14 cellular contexts compared by ENCODE assay signal in the genomic region with DNA sequence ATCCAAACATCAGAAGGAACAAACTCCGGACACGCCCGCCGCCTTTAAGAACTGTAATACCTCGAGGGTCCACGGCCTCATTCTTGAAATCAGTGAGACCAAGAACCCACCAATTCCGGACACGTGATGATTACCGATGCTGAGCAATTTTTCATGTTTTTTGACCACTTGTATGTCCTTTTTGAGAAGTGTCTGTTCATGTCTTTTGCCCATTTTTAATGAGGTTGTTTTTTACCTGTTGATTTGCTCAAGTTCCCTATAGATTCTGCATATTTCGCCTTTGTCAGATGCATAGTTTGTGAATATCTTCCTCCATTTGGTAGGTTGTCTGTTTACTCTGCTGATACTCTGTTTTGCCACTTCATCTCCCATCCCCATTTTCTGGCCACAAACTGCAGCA.
DNase-seq lines count a peak whose midpoint lies in the region; ATAC-seq, FAIRE-seq and TF ChIP-seq lines count a peak whose summit lies in the region.
"Had no signal": no experiment of that assay in that cellular context is flagged by ENCODE, and none has a peak within 500 bp of the region (broad histone marks: within the 10 kb centered on the region; RNA-seq: fewer than 3 reads in every experiment).

No MANE protein-coding gene starts in this region.

- H3K27ac ChIP-seq in A549: peak overlapping the region; percentile 72 to 86
- peak overlapping the region; percentile 60 for H3K27ac ChIP-seq in mammary epithelial cell (ENCODE audit: insufficient read depth, low read depth, low read length)
- H3K27ac ChIP-seq in neural progenitor cell: no peak overlapping the region
- H3K27ac ChIP-seq: cardiac muscle cell had no signal

- intact Hi-C loops in mammary epithelial cell (cut with micrococcal nuclease): no loop called here
- intact Hi-C loops in posterior cingulate gyrus (cut with DNase I): no loop called here

- H3K36me3 ChIP-seq in mammary epithelial cell (ENCODE audit: insufficient read depth, low read length) (no peaks in the 10 kb centered on the region), neural progenitor cell (no peaks in the 10 kb centered on the region)
- H3K36me3 ChIP-seq: cardiac muscle cell, ovary had no signal

- no peak overlapping the region for H3K9ac ChIP-seq in mammary epithelial cell (ENCODE audit: insufficient read depth, low read length)
- H3K9ac ChIP-seq in neural progenitor cell: no peak overlapping the region

- WGBS in A549 (ENCODE audit: missing lambda C conversion rate): 82% methylated on average over 10 of the region's 10 CpGs
- 98% methylated on average over 6 of the region's 10 CpGs for WGBS in mammary epithelial cell (ENCODE audit: low coverage, missing lambda C conversion rate)

- peaks cover 13% of the 10 kb centered on the region for H3K9me3 Mint-ChIP-seq in HFFc6
- peaks cover 16% of the 10 kb centered on the region for H3K9me3 Mint-ChIP-seq in neural progenitor cell

- H3K27ac Mint-ChIP-seq in HFFc6 (peak overlapping the region; percentile 98), neural progenitor cell (no peak overlapping the region)

- no peaks in the 10 kb centered on the region for H3K27me3 ChIP-seq in mammary epithelial cell (ENCODE audit: insufficient read depth, low read length)
- no peaks in the 10 kb centered on the region for H3K27me3 ChIP-seq in neural progenitor cell
- H3K27me3 ChIP-seq: cardiac muscle cell, ovary, testis had no signal

- no peaks in the 10 kb centered on the region for H4K20me1 ChIP-seq in mammary epithelial cell (ENCODE audit: insufficient read depth, low read length)
- no peaks in the 10 kb centered on the region for H4K20me1 ChIP-seq in neural progenitor cell (ENCODE audit: low read depth)

- no TSS peak for BruUV-seq in mammary epithelial cell (replicated peaks; lab: Mats Ljungman, UMichigan)

- peaks cover 42% of the 10 kb centered on the region for H3K4me1 ChIP-seq in A549
- peaks cover 45% of the 10 kb centered on the region for H3K4me1 ChIP-seq in mammary epithelial cell (ENCODE audit: insufficient read depth, low read length)
- peaks cover 7% of the 10 kb centered on the region for H3K4me1 ChIP-seq in neural progenitor cell

- peaks cover 12% of the 10 kb centered on the region for H3F3A ChIP-seq in neural progenitor cell (ENCODE audit: low read depth)

- in situ Hi-C loops in mammary epithelial cell (cut with MboI; ENCODE audit: low sequenced_read_pairs in 2 of 2): no loop called here

- H3K27me3 Mint-ChIP-seq in HFFc6 (ENCODE audit: insufficient read depth) (no peaks in the 10 kb centered on the region; the same call in none of the 2 replicates), neural progenitor cell (ENCODE audit: insufficient read depth, low read depth) (peaks cover 4% of the 10 kb centered on the region)

- TF ChIP-seq EP300 in A549 (IDR thresholded peaks at IDR 0.05): no peak

- peaks cover 12% of the 10 kb centered on the region for H3K9me3 ChIP-seq in A549
- H3K9me3 ChIP-seq in mammary epithelial cell (replicated peaks; ENCODE audit: insufficient read depth, low read length): peaks cover 8% of the 10 kb centered on the region
- H3K9me3 ChIP-seq in neural progenitor cell (ENCODE audit: low read depth): no peaks in the 10 kb centered on the region
- H3K9me3 ChIP-seq: ovary, testis had no signal

- H2AFZ ChIP-seq in mammary epithelial cell (ENCODE audit: low read depth, low read length) (peak overlapping the region; percentile 30), neural progenitor cell (replicated peaks) (peak overlapping the region; percentile 91)

- H3K4me3 Mint-ChIP-seq in HFFc6: no peak overlapping the region
- peak overlapping the region; percentile 27 for H3K4me3 Mint-ChIP-seq in neural progenitor cell

- POLR2A ChIA-PET in A549 (lab: Yijun Ruan, JAX): no interaction called here

- H3K4me3 ChIP-seq in A549 (no peak overlapping the region), mammary epithelial cell (replicated peaks in 1 of 3; ENCODE audit: insufficient read depth in 1 of 3, low read depth in 2 of 3, low read length in 3 of 3) (no peak overlapping the region), neural progenitor cell (no peak overlapping the region)
- H3K4me3 ChIP-seq: cardiac muscle cell, ovary, testis had no signal

- H3K4me1 Mint-ChIP-seq in HFFc6 (ENCODE audit: low read depth) (peaks cover 72% of the 10 kb centered on the region), neural progenitor cell (peaks cover 25% of the 10 kb centered on the region)

- peaks cover 16% of the 10 kb centered on the region for H3K36me3 Mint-ChIP-seq in HFFc6 (ENCODE audit: low read depth)
- H3K36me3 Mint-ChIP-seq in neural progenitor cell: peaks cover 9% of the 10 kb centered on the region
- H3K36me3 Mint-ChIP-seq: CD14-positive monocyte had no signal

- CTCF ChIA-PET in A549 (lab: Yijun Ruan, JAX) (no interaction called here), mammary epithelial cell (lab: Charles Lee; ENCODE audit: low non-redundant PET) (no interaction called here)

- peaks cover 10% of the 10 kb centered on the region for H3K79me2 ChIP-seq in mammary epithelial cell (ENCODE audit: insufficient read depth, low read length)
- no peaks in the 10 kb centered on the region for H3K79me2 ChIP-seq in neural progenitor cell (ENCODE audit: low read depth)

- TF ChIP-seq POLR2A in A549 (IDR thresholded peaks at IDR 0.05; ENCODE audit: low read length): no peak

- no peak for DNase-seq in A549 (ENCODE audit: low read depth in 1 of 2, low spot score in 1 of 2)
- no peak for DNase-seq in HFFc6
- DNase-seq in mammary epithelial cell: no peak
- DNase-seq in neural progenitor cell (ENCODE audit: low spot score): no peak
- no peak for DNase-seq in DMS53 (lab: John Stamatoyannopoulos, UW)
- no peak for DNase-seq in activated effector memory CD4-positive, alpha-beta T cell treated with anti-CD3 and anti-CD28 coated beads, Interleukin-2, amount 50 U/mL, for 16 hours
- no peak for DNase-seq in posterior cingulate gyrus
- DNase-seq: immature natural killer cell, NCI-H2081 treated with DMSO at 0.1 percent for 48 hours, ovary, testis had no signal

- no peak for TF ChIP-seq RAD21 in A549 (conservative IDR thresholded peaks at IDR 0.05 in 1 of 2, IDR thresholded peaks at IDR 0.05 in 1 of 2)

- H3K4me2 ChIP-seq in A549 (no peak overlapping the region), mammary epithelial cell (ENCODE audit: insufficient read depth, low read depth, low read length) (peak overlapping the region; percentile 42), neural progenitor cell (no peak overlapping the region)

- no peak for FAIRE-seq in A549 (lab: Jason Lieb, UNC)

- no peak for TF ChIP-seq CTCF in A549 (IDR thresholded peaks at IDR 0.05)
- no peak for TF ChIP-seq CTCF in HFFc6 (IDR thresholded peaks at IDR 0.05)
- TF ChIP-seq CTCF in mammary epithelial cell (conservative IDR thresholded peaks at IDR 0.05 in 1 of 2, IDR thresholded peaks at IDR 0.05 in 1 of 2; ENCODE audit: extremely low read depth in 1 of 2, insufficient read depth in 1 of 2, low read depth in 1 of 2, low read length in 2 of 2): no peak
- no peak for TF ChIP-seq CTCF in neural progenitor cell (IDR thresholded peaks at IDR 0.05)

- dilution Hi-C loops in mammary epithelial cell (cut with HindIII; ENCODE audit: low sequenced_read_pairs): no loop called here

- ATAC-seq in A549 (no peak), HG02642 (IDR thresholded peaks at IDR 0.05; ENCODE audit: poor library complexity, unreplicated experiment) (no peak)

TF ChIP-seq in A549, 52 proteins besides CTCF, POLR2A, EP300 and RAD21:
- no peak for TF ChIP-seq CBX2 (IDR thresholded peaks at IDR 0.05; ENCODE audit: borderline replicate concordance, low read depth)
